14 cellular contexts compared by ENCODE assay signal in the genomic region with DNA sequence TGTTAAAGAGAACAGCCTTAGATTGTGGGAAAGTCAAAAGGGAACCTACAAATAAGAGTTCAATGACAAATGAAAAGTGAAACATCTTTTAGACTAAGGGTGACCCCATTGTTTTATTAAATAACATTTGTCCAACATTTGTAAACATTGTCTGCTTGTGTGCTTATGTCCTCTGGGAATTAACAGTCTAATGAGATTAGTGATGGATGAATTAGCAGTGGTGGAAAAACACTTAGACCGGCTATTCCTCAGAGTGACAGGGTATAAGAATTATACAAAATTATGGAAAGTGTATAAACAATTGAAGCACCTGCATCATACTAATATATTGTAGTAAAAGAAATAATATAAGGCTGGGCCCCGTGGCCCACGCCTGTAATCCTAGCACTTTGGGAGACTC. TPM values are rescaled to one million over a fixed set of nuclear protein-coding genes. Genes with fewer than 3 reads are reported as not detected.
DNase-seq lines count a peak whose midpoint lies in the region; ATAC-seq and TF ChIP-seq lines count a peak whose summit lies in the region.
"Had no signal": no experiment of that assay in that cellular context is flagged by ENCODE, and none has a peak within 500 bp of the region (broad histone marks: within the 10 kb centered on the region; RNA-seq: fewer than 3 reads in every experiment).

No MANE protein-coding gene starts in this region.

- H3K27ac Mint-ChIP-seq in CD4-positive, alpha-beta T cell = peak overlapping the region; percentile 96
- peak overlapping the region; percentile 29 for H3K27ac Mint-ChIP-seq in glutamatergic neuron (ENCODE audit: unreplicated experiment)
- H3K27ac Mint-ChIP-seq in endothelial cell (ENCODE audit: unreplicated experiment) = no peak overlapping the region

- CTCF ChIA-PET in CD4-positive, alpha-beta T cell (lab: Charles Lee) = interaction anchor here (1.0 kb wide), 1 partner anchor 8 kb away, joined by 3 read pairs; no protein-coding TSS in a partner anchor
- CTCF ChIA-PET in RWPE1 (lab: Yijun Ruan, JAX) = interaction anchor here (0.6 kb wide), 1 partner anchor 32 kb away, joined by 3 read pairs; no protein-coding TSS in a partner anchor

- H3K27me3 Mint-ChIP-seq in CD4-positive, alpha-beta T cell = no peaks in the 10 kb centered on the region
- H3K27me3 Mint-ChIP-seq in glutamatergic neuron (ENCODE audit: unreplicated experiment) = peaks cover 2% of the 10 kb centered on the region
- H3K27me3 Mint-ChIP-seq in endothelial cell (ENCODE audit: unreplicated experiment) = peaks cover 5% of the 10 kb centered on the region
- H3K27me3 Mint-ChIP-seq: CD4-positive, CD25-positive, alpha-beta regulatory T cell had no signal

- H3K4me1 Mint-ChIP-seq in CD4-positive, alpha-beta T cell (ENCODE audit: low read depth) = peaks cover 28% of the 10 kb centered on the region
- H3K4me1 Mint-ChIP-seq in glutamatergic neuron (ENCODE audit: low read depth, unreplicated experiment) (peaks cover 7% of the 10 kb centered on the region), endothelial cell (ENCODE audit: unreplicated experiment) (peaks cover 12% of the 10 kb centered on the region)

- H3K9me3 Mint-ChIP-seq in CD4-positive, alpha-beta T cell = no peaks in the 10 kb centered on the region
- H3K9me3 Mint-ChIP-seq in glutamatergic neuron (ENCODE audit: unreplicated experiment) = no peaks in the 10 kb centered on the region
- no peaks in the 10 kb centered on the region for H3K9me3 Mint-ChIP-seq in endothelial cell (ENCODE audit: unreplicated experiment)

- no peak for DNase-seq in CD4-positive, alpha-beta T cell
- DNase-seq in HL-60 (ENCODE audit: low read depth in 1 of 2, low spot score in 1 of 2) = no peak
- DNase-seq in RWPE1 (ENCODE audit: low spot score) = no peak
- no peak for DNase-seq in glutamatergic neuron
- DNase-seq in endothelial cell (ENCODE audit: low spot score) = no peak
- DNase-seq in RPMI8226 = no peak
- no peak for DNase-seq in NOMO-1 treated with DMSO at 0.1 percent for 48 hours (lab: John Stamatoyannopoulos, UW; ENCODE audit: unreplicated experiment)
- DNase-seq: activated naive CD4-positive, alpha-beta T cell; CD4-positive, CD25-positive, alpha-beta regulatory T cell; NCI-H1930; NCI-H748 treated with DMSO at 0.1 percent for 48 hours; SHP77 had no signal

- no peak overlapping the region for H3K4me3 Mint-ChIP-seq in CD4-positive, alpha-beta T cell
- no peak overlapping the region for H3K4me3 Mint-ChIP-seq in glutamatergic neuron (ENCODE audit: unreplicated experiment)
- no peak overlapping the region for H3K4me3 Mint-ChIP-seq in endothelial cell (ENCODE audit: unreplicated experiment)

- H3K27ac ChIP-seq in CD4-positive, alpha-beta T cell (ENCODE audit: low read depth, low read length) = no peak overlapping the region
- peak overlapping the region; percentile 95 for H3K27ac ChIP-seq in HL-60 (replicated peaks)
- H3K27ac ChIP-seq in RWPE1 = peak overlapping the region; percentile 32

- peaks cover 23% of the 10 kb centered on the region for H3K36me3 Mint-ChIP-seq in CD4-positive, alpha-beta T cell (ENCODE audit: low read depth)
- H3K36me3 Mint-ChIP-seq in glutamatergic neuron (ENCODE audit: unreplicated experiment) (no peaks in the 10 kb centered on the region), endothelial cell (ENCODE audit: low read depth, unreplicated experiment) (no peaks in the 10 kb centered on the region)
- H3K36me3 Mint-ChIP-seq: CD4-positive, CD25-positive, alpha-beta regulatory T cell had no signal

- H3K27me3 ChIP-seq in CD4-positive, alpha-beta T cell (ENCODE audit: control insufficient read depth, insufficient read depth, low read length) = no peaks in the 10 kb centered on the region
- no peaks in the 10 kb centered on the region for H3K27me3 ChIP-seq in HL-60 (ENCODE audit: insufficient read depth, poor library complexity, severe bottlenecking)
- H3K27me3 ChIP-seq: suprapubic skin had no signal

- H3K4me3 ChIP-seq in HL-60 (replicated peaks; ENCODE audit: insufficient read depth, low read length) = no peak overlapping the region
- H3K4me3 ChIP-seq: suprapubic skin had no signal

- intact Hi-C loops in CD4-positive, alpha-beta T cell (cut with DNase I, micrococcal nuclease) = loop anchor here in 1 of 2 experiments (2.0 to 10.0 kb wide), 3 partner anchors 45 to 537 kb away; a partner anchor contains a TSS

- H3K9me3 ChIP-seq in CD4-positive, alpha-beta T cell (ENCODE audit: control insufficient read depth, low read length) = no peaks in the 10 kb centered on the region
- H3K9me3 ChIP-seq: suprapubic skin had no signal

- TF ChIP-seq CTCF in CD4-positive, alpha-beta T cell (IDR thresholded peaks at IDR 0.05) = no peak
- TF ChIP-seq CTCF in HL-60 (IDR thresholded peaks at IDR 0.05; ENCODE audit: insufficient read depth, low read length) (no peak), RWPE1 (conservative IDR thresholded peaks at IDR 0.05; ENCODE audit: low read depth) (no peak), glutamatergic neuron (IDR thresholded peaks at IDR 0.05; ENCODE audit: partially characterized antibody, unreplicated experiment) (no peak), endothelial cell (IDR thresholded peaks at IDR 0.05; ENCODE audit: unreplicated experiment) (no peak)

- no peak for ATAC-seq in CD4-positive, alpha-beta T cell (ENCODE audit: poor library complexity)
- no peak for ATAC-seq in HG02938 (IDR thresholded peaks at IDR 0.05; ENCODE audit: unreplicated experiment)

- POLR2A ChIA-PET in CD4-positive, alpha-beta T cell (lab: Charles Lee) = interaction anchor here (0.8 to 8.3 kb wide), 14 partner anchors 13 to 1780 kb away, joined by 3 to 380 read pairs (median 80); a partner anchor contains a TSS
- POLR2A ChIA-PET in RWPE1 (lab: Yijun Ruan, JAX; ENCODE audit: low non-redundant PET) = no interaction called here

RNA-seq across cellular contexts. Expression of a gene that starts 29.3 kb away (rescaled TPM):
- under 1 TPM; 0.08 to 0.28 TPM for total RNA-seq in CD4-positive, alpha-beta T cell
- total RNA-seq in glutamatergic neuron (ENCODE audit: unreplicated experiment) = not detected
- total RNA-seq in endothelial cell (ENCODE audit: unreplicated experiment) = 1.2 TPM
